ENCODE assay signal across 9 cellular contexts in genomic region chr9:16266648-16267276, GRCh38.
DNase-seq lines count a peak whose midpoint lies in the region; ATAC-seq and TF ChIP-seq lines count a peak whose summit lies in the region.
"Had no signal": no experiment of that assay in that cellular context is flagged by ENCODE, and none has a peak within 500 bp of the region (broad histone marks: within the 10 kb centered on the region; RNA-seq: fewer than 3 reads in every experiment).

No MANE protein-coding gene starts in this region.

- H3K4me2 ChIP-seq in fibroblast of lung (ENCODE audit: extremely low read depth, insufficient read depth, low read length) (peak overlapping the region; percentile 60), smooth muscle cell (peak overlapping the region; percentile 78)

- H3K36me3 ChIP-seq in NT2/D1 (ENCODE audit: insufficient read depth, insufficient read length, low read length) (no peaks in the 10 kb centered on the region), fibroblast of lung (ENCODE audit: control insufficient read depth, insufficient read depth, low read length) (no peaks in the 10 kb centered on the region), smooth muscle cell (ENCODE audit: low read depth) (no peaks in the 10 kb centered on the region)

- H3K79me2 ChIP-seq in fibroblast of lung (ENCODE audit: control insufficient read depth, insufficient read depth, low read length) = no peaks in the 10 kb centered on the region
- H3K79me2 ChIP-seq in smooth muscle cell (ENCODE audit: low read depth) = no peaks in the 10 kb centered on the region

- peaks cover 4% of the 10 kb centered on the region for H3K4me1 ChIP-seq in NT2/D1 (ENCODE audit: insufficient read depth, insufficient read length)
- H3K4me1 ChIP-seq in fibroblast of lung (ENCODE audit: control insufficient read depth, extremely low read depth, insufficient read depth, low read length) = peaks cover 5% of the 10 kb centered on the region
- H3K4me1 ChIP-seq in smooth muscle cell (ENCODE audit: low read depth) = peaks cover 5% of the 10 kb centered on the region

- H2AFZ ChIP-seq in fibroblast of lung (ENCODE audit: low read length) (no peak overlapping the region), smooth muscle cell (ENCODE audit: low read depth) (no peak overlapping the region)

- H3F3A ChIP-seq in smooth muscle cell (ENCODE audit: low read depth) = peaks cover 2% of the 10 kb centered on the region

- H3K4me3 ChIP-seq in NT2/D1 (ENCODE audit: insufficient read length, low read depth) (no peak overlapping the region), fibroblast of lung (replicated peaks in 1 of 4; ENCODE audit: control extremely low read depth in 1 of 4, insufficient read depth in 1 of 4, low read depth in 3 of 4, low read length in 4 of 4) (peak overlapping the region; percentile 36 to 55 (median 44)), smooth muscle cell (peak overlapping the region; percentile 41)

- peaks cover 7% of the 10 kb centered on the region; the same call in 1 of the 2 replicates for H3K9me3 ChIP-seq in NT2/D1 (ENCODE audit: insufficient read depth, low read length)
- H3K9me3 ChIP-seq in fibroblast of lung (ENCODE audit: control insufficient read depth, insufficient read depth, low read depth, low read length) = no peaks in the 10 kb centered on the region
- no peaks in the 10 kb centered on the region for H3K9me3 ChIP-seq in smooth muscle cell (replicated peaks; ENCODE audit: low read depth)

- H3K27ac ChIP-seq in fibroblast of lung (ENCODE audit: insufficient read depth, low read length) = peak overlapping the region; percentile 64
- H3K27ac ChIP-seq in smooth muscle cell (ENCODE audit: low read depth) = no peak overlapping the region

- peak; percentile 49 to 57 for TF ChIP-seq CTCF in fibroblast of lung (conservative IDR thresholded peaks at IDR 0.05 in 1 of 2, IDR thresholded peaks at IDR 0.05 in 1 of 2; ENCODE audit: low read depth in 1 of 2, low read length in 2 of 2)
- peak; percentile 53 for TF ChIP-seq CTCF in smooth muscle cell (IDR thresholded peaks at IDR 0.05; ENCODE audit: borderline replicate concordance, insufficient read depth, poor library complexity, severe bottlenecking)

- peak; percentile 17 for DNase-seq in DMS 273 (lab: John Stamatoyannopoulos, UW; ENCODE audit: unreplicated experiment)
- no peak for DNase-seq in DMS 273 treated with DMSO at 0.1 percent for 48 hours (lab: John Stamatoyannopoulos, UW)
- DNase-seq in NT2/D1 (ENCODE audit: low read depth, low spot score) = peak; percentile 28
- no peak for DNase-seq in fibroblast of lung (ENCODE audit: low read depth in 2 of 2)
- no peak for DNase-seq in smooth muscle cell (lab: John Stamatoyannopoulos, UW; ENCODE audit: unreplicated experiment)
- no peak for DNase-seq in NCI-H446 treated with DMSO at 0.1 percent for 48 hours (lab: John Stamatoyannopoulos, UW)
- DNase-seq in stimulated activated CD4-positive, alpha-beta T cell treated with anti-CD3 and anti-CD28 coated beads, Interleukin-4, amount 100 ng/mL, for 24 hours = no peak
- DNase-seq: amygdala had no signal

- H3K9ac ChIP-seq in NT2/D1 (ENCODE audit: insufficient read length, low read depth) = no peak overlapping the region
- H3K9ac ChIP-seq in fibroblast of lung (ENCODE audit: insufficient read depth, low read length) = no peak overlapping the region
- H3K9ac ChIP-seq in smooth muscle cell (ENCODE audit: low read depth) = no peak overlapping the region

- ATAC-seq in GM21526 (IDR thresholded peaks at IDR 0.05; ENCODE audit: low FRiP score, unreplicated experiment) = no peak

- no peaks in the 10 kb centered on the region for H4K20me1 ChIP-seq in fibroblast of lung (ENCODE audit: control insufficient read depth, extremely low read depth, insufficient read depth, low read length)
- no peaks in the 10 kb centered on the region for H4K20me1 ChIP-seq in smooth muscle cell (ENCODE audit: low read depth)

- 85% methylated on average over 9 of the region's 9 CpGs for WGBS in smooth muscle cell (ENCODE audit: low lambda C conversion rate)

- H3K27me3 ChIP-seq in NT2/D1 (ENCODE audit: insufficient read depth, insufficient read length) (no peaks in the 10 kb centered on the region), fibroblast of lung (ENCODE audit: control insufficient read depth, insufficient read depth, low read length) (no peaks in the 10 kb centered on the region), smooth muscle cell (ENCODE audit: low read depth) (no peaks in the 10 kb centered on the region)

Comparison
In these comparisons a context has a peak if more than half of its experiments do, and no peak if none do; other contexts are left out.
1. DNase-seq: peak in DMS 273 (single experiment) and NT2/D1 (single experiment); none in DMS 273 treated with DMSO at 0.1 percent for 48 hours (single experiment), fibroblast of lung (0 of 2), smooth muscle cell (single experiment), NCI-H446 treated with DMSO at 0.1 percent for 48 hours (single experiment) and stimulated activated CD4-positive, alpha-beta T cell treated with anti-CD3 and anti-CD28 coated beads, Interleukin-4, amount 100 ng/mL, for 24 hours (single experiment).